In genomic region chr22:44497904-44498242, GRCh38 we compare ENCODE assay signal across 8 cellular contexts. TPM values are rescaled to one million over a fixed set of nuclear protein-coding genes. Genes with fewer than 3 reads are reported as not detected.
DNase-seq lines count a peak whose midpoint lies in the region; TF ChIP-seq lines count a peak whose summit lies in the region.

Gene RTL6, minus strand, starts transcription at chr22:44498233. Its CDS starts 677 bp downstream, at chr22:44497556.

- peak within 1 kb of the TSS; percentile 45 to 67 (median 52) for H3K27ac ChIP-seq in thyroid gland

- TF ChIP-seq CTCF in BJ (IDR thresholded peaks at IDR 0.05; ENCODE audit: insufficient read depth, low read depth, low read length) = no peak
- TF ChIP-seq CTCF in cardiac fibroblast (IDR thresholded peaks at IDR 0.05; ENCODE audit: low read depth, low read length) = no peak
- TF ChIP-seq CTCF in thyroid gland (IDR thresholded peaks at IDR 0.05) = no peak

- H3K36me3 ChIP-seq in BJ (ENCODE audit: control insufficient read depth, insufficient read depth, low read length) = peaks cover 9% of the 10 kb centered on the region
- H3K36me3 ChIP-seq in thyroid gland = no peaks in the 10 kb centered on the region

- H3K4me3 ChIP-seq in BJ (ENCODE audit: low read depth, low read length) (peak within 1 kb of the TSS; percentile 53), cardiac fibroblast (replicated peaks in 1 of 2; ENCODE audit: low read depth in 2 of 2, low read length in 2 of 2) (peak within 1 kb of the TSS; percentile 67 to 69), thyroid gland (replicated peaks in 1 of 3) (peak within 1 kb of the TSS; percentile 69 to 98 (median 78))

- intact Hi-C loops in thyroid gland (cut with DNase I) = loop anchor here (10.0 kb wide), 2 partner anchors 133 to 413 kb away; no protein-coding TSS in a partner anchor

- POLR2A ChIA-PET in BJ (lab: Charles Lee) = no interaction called here

- H3K27me3 ChIP-seq in BJ (ENCODE audit: control insufficient read depth, insufficient read depth, low read length) = no peaks in the 10 kb centered on the region
- H3K27me3 ChIP-seq in thyroid gland = no peaks in the 10 kb centered on the region

- CTCF ChIA-PET in BJ (lab: Yijun Ruan, JAX) = no interaction called here

- peak in 1 of 2 donors; percentile 29 for TF ChIP-seq POLR2A in thyroid gland (IDR thresholded peaks at IDR 0.05)

- no peaks in the 10 kb centered on the region for H3K9me3 ChIP-seq in thyroid gland

- no peak for TF ChIP-seq EP300 in Ishikawa (IDR thresholded peaks at IDR 0.05; ENCODE audit: borderline replicate concordance)

- no peak for TF ChIP-seq RAD21 in Ishikawa (IDR thresholded peaks at IDR 0.05; ENCODE audit: low read depth)

- no peak for DNase-seq in BJ (ENCODE audit: low read depth)
- DNase-seq in cardiac fibroblast (ENCODE audit: low read depth in 2 of 2) = no peak
- no peak for DNase-seq in lung microvascular endothelial cell (ENCODE audit: low read depth in 2 of 2)
- DNase-seq in thyroid gland = no peak
- no peak for DNase-seq in GOT3 (lab: John Stamatoyannopoulos, UW)
- DNase-seq in effector CD4-positive, alpha-beta T cell = no peak
- DNase-seq in NCI-H2081 treated with DMSO at 0.1 percent for 48 hours (lab: John Stamatoyannopoulos, UW) = no peak

- WGBS in thyroid gland, 2 donors = 0% methylated on average over 1 to 5 of the region's 49 CpGs

- peaks cover 6 to 13% of the 10 kb centered on the region in 2 donors for H3K4me1 ChIP-seq in thyroid gland

TF ChIP-seq in Ishikawa, 13 proteins besides CTCF, POLR2A, EP300 and RAD21:
- TF ChIP-seq CEBPB (IDR thresholded peaks at IDR 0.05) (no peak), CREB1 (IDR thresholded peaks at IDR 0.05; ENCODE audit: low read depth) (no peak), REST (IDR thresholded peaks at IDR 0.05; ENCODE audit: low read depth) (no peak), FOXM1 (IDR thresholded peaks at IDR 0.05; ENCODE audit: borderline replicate concordance, low read depth) (no peak), TCF12 (IDR thresholded peaks at IDR 0.05; ENCODE audit: low read depth) (no peak), YY1 (IDR thresholded peaks at IDR 0.05; ENCODE audit: low read depth) (peak; percentile 77), USF1 (IDR thresholded peaks at IDR 0.05) (no peak), TAF1 (IDR thresholded peaks at IDR 0.05; ENCODE audit: low read depth) (peak; percentile 44; the same call in 1 of the 2 replicates), TEAD4 (IDR thresholded peaks at IDR 0.05) (no peak), MAX (IDR thresholded peaks at IDR 0.05) (peak; percentile 43; the same call in 1 of the 2 replicates), NFIC (IDR thresholded peaks at IDR 0.05) (no peak), EGR1 (IDR thresholded peaks at IDR 0.05) (no peak), ZBTB7A (IDR thresholded peaks at IDR 0.05; ENCODE audit: low read depth) (peak; percentile 55; the same call in 1 of the 2 replicates)

RNA-seq across cellular contexts. Expression of gene RTL6, which starts in this region (rescaled TPM):
- polyA plus RNA-seq in BJ (2011; rRNA removed) = 15.1 and 21.5 TPM in 2 replicates
- polyA minus RNA-seq in BJ (2011; rRNA and poly(A)+ RNA removed) = 25.0 and 32.1 TPM in 2 replicates
- total RNA-seq in lung microvascular endothelial cell = 9.6 and 13.7 TPM in 2 replicates
- 10 to 100 TPM; 16.8 to 36.6 (median 28.6) TPM for total RNA-seq in thyroid gland
